Comparison of ENCODE assay signal across 8 cellular contexts in the genomic region with DNA sequence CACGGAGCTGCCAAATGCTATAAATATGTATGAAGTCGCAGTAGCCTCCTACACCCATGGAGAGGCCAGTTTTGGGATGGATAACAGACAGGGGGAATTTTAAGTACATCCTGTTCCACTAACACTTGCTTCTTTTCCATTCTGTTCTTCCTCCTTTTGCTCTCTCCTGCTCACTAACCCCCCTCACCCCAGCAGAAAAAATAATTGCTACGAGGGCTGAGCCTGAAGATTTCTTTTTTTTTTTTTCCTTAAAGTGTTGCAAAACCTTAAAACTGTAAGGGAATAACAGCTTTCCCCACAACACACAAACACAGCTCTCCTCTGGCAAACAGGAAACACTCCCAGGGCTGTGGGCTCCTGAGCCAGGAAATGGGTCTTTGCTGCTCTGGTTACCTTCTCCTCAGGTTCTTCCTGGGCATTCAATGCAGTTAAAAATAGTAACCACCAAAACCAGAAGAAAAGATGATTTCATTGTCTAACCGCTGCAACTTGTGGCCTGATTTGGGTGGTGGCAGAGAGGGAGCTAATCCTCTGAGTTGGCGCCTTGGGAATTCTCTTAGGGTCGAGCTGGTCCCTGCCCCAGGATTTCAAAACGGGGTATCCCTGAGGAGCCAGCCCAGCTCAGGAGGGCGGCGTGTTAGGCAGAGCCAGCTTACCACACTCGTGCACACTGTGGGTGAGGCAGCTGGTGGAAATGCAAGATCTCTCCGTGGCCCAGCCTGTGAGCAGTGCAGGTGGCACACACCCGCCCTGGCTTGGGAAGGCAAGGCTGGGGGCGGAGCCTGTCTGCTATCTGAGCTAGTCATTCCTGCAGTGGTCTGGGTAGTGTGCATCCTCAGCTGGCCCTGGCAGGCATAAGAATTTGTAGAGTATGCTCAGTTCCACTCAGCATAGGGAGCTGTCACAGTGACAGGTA. TPM values are rescaled to one million over a fixed set of nuclear protein-coding genes. Genes with fewer than 3 reads are reported as not detected.
DNase-seq lines count a peak whose midpoint lies in the region; ATAC-seq and TF ChIP-seq lines count a peak whose summit lies in the region.

No MANE protein-coding gene starts in this region.

- H3K9me2 ChIP-seq in PC-3 (replicated peaks; ENCODE audit: low read length): no peaks in the 10 kb centered on the region

- no peak for TF ChIP-seq CTCF in PC-3 (conservative IDR thresholded peaks at IDR 0.05; ENCODE audit: low read depth, low read length)

- H3K4me3 ChIP-seq in PC-3 (ENCODE audit: low read length) (peak overlapping the region; percentile 60), skin epidermis (no peak overlapping the region)

- peak overlapping the region; percentile 69 for H2AFZ ChIP-seq in PC-3 (ENCODE audit: low read length)

- no peaks in the 10 kb centered on the region for H3K9me3 ChIP-seq in PC-3 (ENCODE audit: low read length)

- peak overlapping the region; percentile 62 for H3K9ac ChIP-seq in PC-3 (ENCODE audit: low read length)

- no peaks in the 10 kb centered on the region for H3F3A ChIP-seq in PC-3 (ENCODE audit: low read length, unreplicated experiment)

- CTCF ChIA-PET in PC-3 (lab: Charles Lee): interaction anchor here (0.6 to 0.7 kb wide), 2 partner anchors 17 to 44 kb away, joined by 3 to 4 read pairs; partner anchors contain the start of gene EMP1

- no peaks in the 10 kb centered on the region for H3K79me2 ChIP-seq in PC-3 (ENCODE audit: low read length)

- no peaks in the 10 kb centered on the region for H4K20me1 ChIP-seq in PC-3 (ENCODE audit: low read length)

- H3K27ac ChIP-seq in PC-3 (ENCODE audit: low read length): peak overlapping the region; percentile 86
- peak overlapping the region in 18 of 21 experiments; percentile 29 to 86 (median 70) for H3K27ac ChIP-seq in skin epidermis
- no peak overlapping the region for H3K27ac ChIP-seq in substantia nigra (ENCODE audit: low read depth, low read length, poor library complexity, severe bottlenecking)

- H3K4me2 ChIP-seq in PC-3 (ENCODE audit: low read length): peak overlapping the region; percentile 83

- DNase-seq in COLO668 (lab: John Stamatoyannopoulos, UW; ENCODE audit: unreplicated experiment) (peak; percentile 62), PC-3 (peak; percentile 74), left cardiac atrium (peak; percentile 71), substantia nigra (lab: John Stamatoyannopoulos, UW) (no peak)
- DNase-seq in activated effector memory CD4-positive, alpha-beta T cell treated with Interleukin-2 at 50 U/mL for 16 hours: peak; percentile 48

- intact Hi-C loops in PC-3 (cut with micrococcal nuclease): loop anchor here (5.0 kb wide), 1 partner anchor 42 kb away; no protein-coding TSS in a partner anchor
- intact Hi-C loops in left cardiac atrium (cut with DNase I): no loop called here

- H3K27me3 ChIP-seq in PC-3 (ENCODE audit: low read length): no peaks in the 10 kb centered on the region

- H3K36me3 ChIP-seq in PC-3 (ENCODE audit: low read depth, low read length): no peaks in the 10 kb centered on the region

- TSS peak; percentile 90 for BruUV-seq in PC-3 (replicated peaks; lab: Mats Ljungman, UMichigan)

- peaks cover 56% of the 10 kb centered on the region for H3K4me1 ChIP-seq in PC-3 (ENCODE audit: insufficient read depth, low read length)

- ATAC-seq in HG02759 (IDR thresholded peaks at IDR 0.05; ENCODE audit: unreplicated experiment) (peak; percentile 79), PC-3 (peak; percentile 90), left cardiac atrium (peak; percentile 91 to 95), GM21528 (IDR thresholded peaks at IDR 0.05; ENCODE audit: low FRiP score, unreplicated experiment) (no peak)

- POLR2A ChIA-PET in PC-3 (lab: Charles Lee; ENCODE audit: unreplicated experiment): interaction anchor here (0.6 to 0.7 kb wide), 7 partner anchors 17 to 283 kb away, joined by 3 to 34 read pairs (median 14); partner anchors contain the start of gene EMP1

RNA-seq across cellular contexts. Expression of gene EMP1, which starts 17.1 kb away (rescaled TPM):
- total RNA-seq in PC-3 (2014; rRNA removed) (158 and 187 TPM in 2 replicates), left cardiac atrium (100 to 1,000 TPM; 304 to 477 TPM)

Comparison
In these comparisons a context has a peak if more than half of its experiments do, and no peak if none do; other contexts are left out.
1. DNase-seq: peak in COLO668 (single experiment), PC-3 (single experiment), activated effector memory CD4-positive, alpha-beta T cell treated with Interleukin-2 at 50 U/mL for 16 hours (single experiment) and left cardiac atrium (single experiment); none in substantia nigra (0 of 49).